1 cellular context compared by ENCODE assay signal in the genomic region with DNA sequence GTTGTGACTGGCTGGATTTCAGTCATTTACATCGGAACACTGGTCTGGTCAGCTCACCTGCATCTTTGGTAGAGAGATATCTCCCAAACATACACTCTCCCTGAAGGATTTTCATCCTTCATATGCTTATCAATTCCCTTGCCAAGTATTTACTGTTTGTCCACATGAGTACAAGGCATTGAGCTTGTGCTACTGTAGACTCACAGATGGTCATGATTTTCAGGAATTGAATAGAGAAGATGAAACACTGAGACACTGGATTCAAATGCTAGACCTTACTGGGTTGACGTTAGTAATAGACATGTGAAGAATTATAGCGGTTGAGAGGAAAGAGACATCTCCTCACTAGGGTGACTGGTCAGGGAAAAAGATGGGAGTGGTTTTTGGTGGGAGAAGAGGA.
TF ChIP-seq lines count a peak whose summit lies in the region.

No MANE protein-coding gene starts in this region.

TF ChIP-seq in H1, 55 proteins besides CTCF, POLR2A, EP300 and RAD21:
- TF ChIP-seq NRF1 (IDR thresholded peaks at IDR 0.05; ENCODE audit: low read depth, low read length) (no peak), CHD7 (IDR thresholded peaks at IDR 0.05; ENCODE audit: insufficient replicate concordance, low read length) (no peak), RFX5 (IDR thresholded peaks at IDR 0.05; ENCODE audit: borderline replicate concordance, low read depth, low read length) (no peak), KDM5A (IDR thresholded peaks at IDR 0.05; ENCODE audit: low read length) (no peak), TEAD4 (IDR thresholded peaks at IDR 0.05; ENCODE audit: low read depth, low read length) (no peak), HDAC6 (IDR thresholded peaks at IDR 0.05; ENCODE audit: low read depth, low read length) (no peak), EZH2 (IDR thresholded peaks at IDR 0.05; ENCODE audit: low read depth, low read length, severe bottlenecking) (no peak), TCF12 (IDR thresholded peaks at IDR 0.05; ENCODE audit: low read depth, low read length) (no peak), TAF7 (optimal IDR thresholded peaks at IDR 0.05; ENCODE audit: borderline replicate concordance, low read depth, low read length) (no peak)
TF ChIP-seq in H1: peak in this region for 0.
